ENCODE assay signal across 1 cellular context in the genomic region with DNA sequence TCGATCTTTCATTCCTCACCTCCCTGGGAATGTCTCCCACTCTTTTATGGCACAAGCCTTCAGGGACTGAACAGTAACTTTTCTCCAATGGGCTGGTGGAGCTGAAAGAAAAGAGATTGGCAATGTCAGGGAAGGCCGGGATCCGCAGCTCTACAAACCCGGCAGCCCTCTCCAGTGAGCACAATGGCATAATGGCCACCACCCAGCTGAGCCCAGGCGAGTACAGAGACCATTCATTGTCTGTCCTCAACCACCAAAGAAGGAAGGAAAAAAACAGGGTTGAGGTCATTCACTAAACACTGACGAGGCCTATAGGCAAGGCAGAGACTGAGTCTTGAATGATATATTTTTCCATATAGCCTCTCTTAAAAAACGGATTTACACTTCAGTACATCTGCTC.
TF ChIP-seq lines count a peak whose summit lies in the region.

No MANE protein-coding gene starts in this region.

TF ChIP-seq in IMR-90, 13 proteins besides CTCF, POLR2A, EP300 and RAD21 (continued from another document):
- TF ChIP-seq RCOR1 (IDR thresholded peaks at IDR 0.05; ENCODE audit: insufficient replicate concordance, low read length) (no peak), MAFK (IDR thresholded peaks at IDR 0.05; ENCODE audit: low read depth, low read length) (no peak), BHLHE40 (IDR thresholded peaks at IDR 0.05; ENCODE audit: low read depth, low read length) (no peak), FOS (IDR thresholded peaks at IDR 0.05; ENCODE audit: low read depth, low read length) (no peak), MXI1 (IDR thresholded peaks at IDR 0.05; ENCODE audit: borderline replicate concordance, low read depth, low read length) (no peak)
- TF ChIP-seq, protein P1, sequence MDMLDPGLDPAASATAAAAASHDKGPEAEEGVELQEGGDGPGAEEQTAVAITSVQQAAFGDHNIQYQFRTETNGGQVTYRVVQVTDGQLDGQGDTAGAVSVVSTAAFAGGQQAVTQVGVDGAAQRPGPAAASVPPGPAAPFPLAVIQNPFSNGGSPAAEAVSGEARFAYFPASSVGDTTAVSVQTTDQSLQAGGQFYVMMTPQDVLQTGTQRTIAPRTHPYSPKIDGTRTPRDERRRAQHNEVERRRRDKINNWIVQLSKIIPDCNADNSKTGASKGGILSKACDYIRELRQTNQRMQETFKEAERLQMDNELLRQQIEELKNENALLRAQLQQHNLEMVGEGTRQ (IDR thresholded peaks at IDR 0.05; ENCODE audit: low read depth, low read length): no peak
